9 cellular contexts compared by ENCODE assay signal in genomic region chr3:124986153-124987143, GRCh38. TPM values are rescaled to one million over a fixed set of nuclear protein-coding genes. Genes with fewer than 3 reads are reported as not detected.
DNase-seq lines count a peak whose midpoint lies in the region; ATAC-seq and TF ChIP-seq lines count a peak whose summit lies in the region.
"Had no signal": no experiment of that assay in that cellular context is flagged by ENCODE, and none has a peak within 500 bp of the region (broad histone marks: within the 10 kb centered on the region; RNA-seq: fewer than 3 reads in every experiment).

No MANE protein-coding gene starts in this region.

- no peaks in the 10 kb centered on the region for H3K9me3 ChIP-seq in ascending aorta
- H3K9me3 ChIP-seq in uterus = no peaks in the 10 kb centered on the region

- no peaks in the 10 kb centered on the region for H3K27me3 Mint-ChIP-seq in activated CD8-positive, alpha-beta T cell treated with anti-CD3 and anti-CD28 coated beads, Interleukin-2, amount 10 ng/mL, durations not matched to agents 7 days and 5 days (ENCODE audit: low read depth)
- H3K27me3 Mint-ChIP-seq in activated CD8-positive, alpha-beta T cell treated with anti-CD3 and anti-CD28 coated beads for 36 hours = no peaks in the 10 kb centered on the region
- H3K27me3 Mint-ChIP-seq: activated B cell treated with CpG ODN at 0.5 μM for 24 hours had no signal

- POLR2A ChIA-PET in activated CD8-positive, alpha-beta T cell treated with anti-CD3 and anti-CD28 coated beads, Interleukin-2, amount 10 ng/mL, durations not matched to agents 7 days and 5 days (lab: Charles Lee) = no interaction called here
- POLR2A ChIA-PET in activated CD8-positive, alpha-beta T cell treated with anti-CD3 and anti-CD28 coated beads for 36 hours (lab: Charles Lee) = no interaction called here

- no peak overlapping the region for H3K4me3 Mint-ChIP-seq in activated CD8-positive, alpha-beta T cell treated with anti-CD3 and anti-CD28 coated beads, Interleukin-2, amount 10 ng/mL, durations not matched to agents 7 days and 5 days
- H3K4me3 Mint-ChIP-seq in activated CD8-positive, alpha-beta T cell treated with anti-CD3 and anti-CD28 coated beads for 36 hours = no peak overlapping the region
- H3K4me3 Mint-ChIP-seq: activated B cell treated with CpG ODN at 0.5 μM for 24 hours had no signal

- peaks cover 2% of the 10 kb centered on the region for H3K4me1 Mint-ChIP-seq in activated CD8-positive, alpha-beta T cell treated with anti-CD3 and anti-CD28 coated beads, Interleukin-2, amount 10 ng/mL, durations not matched to agents 7 days and 5 days (ENCODE audit: low read depth)
- H3K4me1 Mint-ChIP-seq in activated CD8-positive, alpha-beta T cell treated with anti-CD3 and anti-CD28 coated beads for 36 hours (ENCODE audit: low read depth) = no peaks in the 10 kb centered on the region

- peaks cover 0 to 5% of the 10 kb centered on the region in 2 donors for H3K4me1 ChIP-seq in ascending aorta
- no peaks in the 10 kb centered on the region for H3K4me1 ChIP-seq in uterus

- peaks cover 30 to 57% of the 10 kb centered on the region in 2 donors for H3K36me3 ChIP-seq in ascending aorta
- H3K36me3 ChIP-seq in uterus = no peaks in the 10 kb centered on the region

- H3K9me3 Mint-ChIP-seq in activated CD8-positive, alpha-beta T cell treated with anti-CD3 and anti-CD28 coated beads, Interleukin-2, amount 10 ng/mL, durations not matched to agents 7 days and 5 days (ENCODE audit: insufficient read depth) = no peaks in the 10 kb centered on the region
- no peaks in the 10 kb centered on the region for H3K9me3 Mint-ChIP-seq in activated CD8-positive, alpha-beta T cell treated with anti-CD3 and anti-CD28 coated beads for 36 hours
- H3K9me3 Mint-ChIP-seq: activated B cell treated with CpG ODN at 0.5 μM for 24 hours had no signal

- peak overlapping the region; percentile 25 for H3K27ac Mint-ChIP-seq in activated CD8-positive, alpha-beta T cell treated with anti-CD3 and anti-CD28 coated beads, Interleukin-2, amount 10 ng/mL, durations not matched to agents 7 days and 5 days
- H3K27ac Mint-ChIP-seq in activated CD8-positive, alpha-beta T cell treated with anti-CD3 and anti-CD28 coated beads for 36 hours = no peak overlapping the region
- H3K27ac Mint-ChIP-seq: activated B cell treated with CpG ODN at 0.5 μM for 24 hours had no signal

- H3K36me3 Mint-ChIP-seq in activated CD8-positive, alpha-beta T cell treated with anti-CD3 and anti-CD28 coated beads, Interleukin-2, amount 10 ng/mL, durations not matched to agents 7 days and 5 days (ENCODE audit: low read depth) = peaks cover 53% of the 10 kb centered on the region
- peaks cover 10% of the 10 kb centered on the region for H3K36me3 Mint-ChIP-seq in activated CD8-positive, alpha-beta T cell treated with anti-CD3 and anti-CD28 coated beads for 36 hours (ENCODE audit: low read depth)

- H3K27me3 ChIP-seq in ascending aorta = no peaks in the 10 kb centered on the region
- no peaks in the 10 kb centered on the region for H3K27me3 ChIP-seq in uterus

- DNase-seq in activated CD8-positive, alpha-beta T cell treated with anti-CD3 and anti-CD28 coated beads, Interleukin-2, amount 10 ng/mL, durations not matched to agents 7 days and 5 days = no peak
- no peak for DNase-seq in activated CD8-positive, alpha-beta T cell treated with anti-CD3 and anti-CD28 coated beads for 36 hours
- DNase-seq in ascending aorta (ENCODE audit: low spot score in 2 of 2) = no peak
- peak; percentile 97 for DNase-seq in kidney tubule cell (ENCODE audit: low spot score)
- no peak for DNase-seq in uterus
- DNase-seq: activated B cell treated with CpG ODN at 0.5 μM for 24 hours had no signal

- no peak for TF ChIP-seq POLR2A in uterus (IDR thresholded peaks at IDR 0.05)

- TF ChIP-seq CTCF in activated CD8-positive, alpha-beta T cell treated with anti-CD3 and anti-CD28 coated beads for 36 hours (IDR thresholded peaks at IDR 0.05) = no peak
- TF ChIP-seq CTCF in ascending aorta (IDR thresholded peaks at IDR 0.05) (peak in 1 of 3 experiments; percentile 33), uterus (IDR thresholded peaks at IDR 0.05) (peak in 1 of 4 experiments; percentile 26)

- CTCF ChIA-PET in activated CD8-positive, alpha-beta T cell treated with anti-CD3 and anti-CD28 coated beads, Interleukin-2, amount 10 ng/mL, durations not matched to agents 7 days and 5 days (lab: Charles Lee) = interaction anchor here (0.7 to 1.0 kb wide), 2 partner anchors 68 to 226 kb away, joined by 3 read pairs; no protein-coding TSS in a partner anchor
- CTCF ChIA-PET in activated CD8-positive, alpha-beta T cell treated with anti-CD3 and anti-CD28 coated beads for 36 hours (lab: Charles Lee) = no interaction called here

- H3K4me3 ChIP-seq in ascending aorta (no peak overlapping the region), uterus (no peak overlapping the region)

- intact Hi-C loops in activated CD8-positive, alpha-beta T cell treated with anti-CD3 and anti-CD28 coated beads for 36 hours (cut with micrococcal nuclease) = no loop called here
- intact Hi-C loops in ascending aorta (cut with DNase I) (no loop called here), uterus (cut with DNase I; ENCODE audit: low total_unique reads) (no loop called here)

- H3K27ac ChIP-seq in ascending aorta (peak overlapping the region; percentile 19 to 55), uterus (peak overlapping the region; percentile 47 to 73)

- ATAC-seq in activated CD8-positive, alpha-beta T cell treated with anti-CD3 and anti-CD28 coated beads, Interleukin-2, amount 10 ng/mL, durations not matched to agents 7 days and 5 days = no peak
- ATAC-seq in activated CD8-positive, alpha-beta T cell treated with anti-CD3 and anti-CD28 coated beads for 36 hours = no peak
- ATAC-seq in HG02981 (IDR thresholded peaks at IDR 0.05; ENCODE audit: unreplicated experiment) (no peak), GM18502 (IDR thresholded peaks at IDR 0.05; ENCODE audit: poor library complexity, unreplicated experiment) (no peak), GM19351 (IDR thresholded peaks at IDR 0.05; ENCODE audit: unreplicated experiment) (no peak)

RNA-seq across cellular contexts. Expression of gene MUC13, which starts 51.9 kb away (rescaled TPM):
- total RNA-seq in activated CD8-positive, alpha-beta T cell treated with anti-CD3 and anti-CD28 coated beads, Interleukin-2, amount 10 ng/mL, durations not matched to agents 7 days and 5 days = not detected
- total RNA-seq in activated CD8-positive, alpha-beta T cell treated with anti-CD3 and anti-CD28 coated beads for 36 hours = not detected
- total RNA-seq in ascending aorta (not detected), uterus (under 1 TPM in 1 of 4 donors, not detected in 3; 0.51 TPM)
- total RNA-seq: activated B cell treated with CpG ODN at 0.5 μM for 24 hours had no signal
